In the genomic region with DNA sequence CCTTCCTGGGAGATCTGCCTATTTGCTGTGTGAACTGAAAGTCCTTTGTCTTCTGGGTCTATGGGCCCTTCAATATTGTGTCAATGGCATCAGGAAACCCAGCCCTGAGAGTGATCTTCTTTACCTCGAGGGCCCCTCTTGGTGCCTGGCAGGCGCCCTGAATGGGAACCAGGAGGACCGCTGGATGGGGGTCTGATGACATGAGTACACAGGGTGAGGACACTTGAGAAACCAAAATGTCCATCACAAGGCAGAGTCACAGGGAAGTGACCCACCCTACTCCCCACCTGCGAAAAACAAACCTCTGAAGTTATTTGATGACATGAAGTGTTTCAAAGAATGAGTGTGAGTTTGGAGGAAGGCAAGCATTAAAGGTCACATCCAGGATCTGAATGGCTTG, we compare ENCODE assay signal across 20 cellular contexts. TPM values are rescaled to one million over a fixed set of nuclear protein-coding genes. Genes with fewer than 3 reads are reported as not detected.
A peak's percentile ranks its signal among the peaks of the same experiment; 100 is the strongest.
DNase-seq lines count a peak whose midpoint lies in the region; ATAC-seq and TF ChIP-seq lines count a peak whose summit lies in the region.
"Had no signal": no experiment of that assay in that cellular context is flagged by ENCODE, and none has a peak within 500 bp of the region (broad histone marks: within the 10 kb centered on the region; RNA-seq: fewer than 3 reads in every experiment).

No MANE protein-coding gene starts in this region.

- POLR2A ChIA-PET in activated CD4-positive, alpha-beta memory T cell treated with anti-CD3 and anti-CD28 coated beads for 36 hours (lab: Charles Lee) = no interaction called here

- intact Hi-C loops in activated CD4-positive, alpha-beta memory T cell treated with anti-CD3 and anti-CD28 coated beads for 36 hours (cut with micrococcal nuclease) = no loop called here

- CTCF ChIA-PET in activated CD4-positive, alpha-beta memory T cell treated with anti-CD3 and anti-CD28 coated beads for 36 hours (lab: Charles Lee) = no interaction called here

- TF ChIP-seq CTCF in nephron progenitor cell (IDR thresholded peaks at IDR 0.05) (no peak), suprapubic skin (IDR thresholded peaks at IDR 0.05) (no peak)

- H3K36me3 Mint-ChIP-seq in nephron progenitor cell (ENCODE audit: low read depth) = no peaks in the 10 kb centered on the region
- no peaks in the 10 kb centered on the region for H3K36me3 Mint-ChIP-seq in stimulated activated memory B cell treated with anti-CD40 and anti-IgM and Interleukin-4, amounts not matched to agents 10 μg/mL and 1 μg/mL and 100 μg/mL, for 72 hours
- no peaks in the 10 kb centered on the region for H3K36me3 Mint-ChIP-seq in activated CD4-positive, alpha-beta memory T cell treated with anti-CD3 and anti-CD28 coated beads for 36 hours
- H3K36me3 Mint-ChIP-seq: CD4-positive, CD25-positive, alpha-beta regulatory T cell; CD8-positive, alpha-beta T cell had no signal

- 96% methylated on average over 4 of the region's 4 CpGs for WGBS in suprapubic skin

- no peaks in the 10 kb centered on the region for H3K4me1 Mint-ChIP-seq in nephron progenitor cell
- H3K4me1 Mint-ChIP-seq in stimulated activated memory B cell treated with anti-CD40 and anti-IgM and Interleukin-4, amounts not matched to agents 10 μg/mL and 1 μg/mL and 100 μg/mL, for 72 hours = no peaks in the 10 kb centered on the region
- no peaks in the 10 kb centered on the region for H3K4me1 Mint-ChIP-seq in activated CD4-positive, alpha-beta memory T cell treated with anti-CD3 and anti-CD28 coated beads for 36 hours (ENCODE audit: low read depth)
- H3K4me1 Mint-ChIP-seq: B cell; CD4-positive, CD25-positive, alpha-beta regulatory T cell had no signal

- TF ChIP-seq POLR2A in suprapubic skin (IDR thresholded peaks at IDR 0.05) = no peak

- H3K9me3 Mint-ChIP-seq in nephron progenitor cell = peaks cover 7% of the 10 kb centered on the region
- H3K9me3 Mint-ChIP-seq in stimulated activated memory B cell treated with anti-CD40 and anti-IgM and Interleukin-4, amounts not matched to agents 10 μg/mL and 1 μg/mL and 100 μg/mL, for 72 hours = peaks cover 3% of the 10 kb centered on the region
- H3K9me3 Mint-ChIP-seq in activated CD4-positive, alpha-beta memory T cell treated with anti-CD3 and anti-CD28 coated beads for 36 hours = peaks cover 12% of the 10 kb centered on the region

- H3K4me3 ChIP-seq in suprapubic skin = no peak overlapping the region
- H3K4me3 ChIP-seq: BLaER1, GM23248 had no signal

- peak; percentile 27 for ATAC-seq in stimulated activated memory B cell treated with anti-CD40 and anti-IgM and Interleukin-4, amounts not matched to agents 10 μg/mL and 1 μg/mL and 100 μg/mL, for 72 hours
- ATAC-seq: CD8-positive, alpha-beta T cell had no signal

- H3K4me3 Mint-ChIP-seq in nephron progenitor cell = no peak overlapping the region
- no peak overlapping the region for H3K4me3 Mint-ChIP-seq in stimulated activated memory B cell treated with anti-CD40 and anti-IgM and Interleukin-4, amounts not matched to agents 10 μg/mL and 1 μg/mL and 100 μg/mL, for 72 hours
- H3K4me3 Mint-ChIP-seq in activated CD4-positive, alpha-beta memory T cell treated with anti-CD3 and anti-CD28 coated beads for 36 hours = no peak overlapping the region
- H3K4me3 Mint-ChIP-seq: B cell; CD8-positive, alpha-beta T cell had no signal

- no peaks in the 10 kb centered on the region for H3K27me3 ChIP-seq in suprapubic skin
- H3K27me3 ChIP-seq: BLaER1 had no signal

- DNase-seq in NCI-H510A treated with DMSO at 0.1 percent for 48 hours (lab: John Stamatoyannopoulos, UW) = peak; percentile 38
- DNase-seq in NCI-H510A (lab: John Stamatoyannopoulos, UW) = no peak
- DNase-seq in nephron progenitor cell = no peak
- no peak for DNase-seq in MV-4-11 (lab: John Stamatoyannopoulos, UW)
- DNase-seq in suprapubic skin (ENCODE audit: low spot score in 2 of 2) = no peak
- DNase-seq in activated CD4-positive, alpha-beta memory T cell treated with anti-CD3 and anti-CD28 coated beads for 36 hours = no peak
- DNase-seq: Caco-2; CD4-positive, CD25-positive, alpha-beta regulatory T cell; CD8-positive, alpha-beta T cell; DMS153; DND-41; GM23248; H7; HCEC 1CT had no signal

- H3K4me1 ChIP-seq in suprapubic skin = no peaks in the 10 kb centered on the region
- H3K4me1 ChIP-seq: BLaER1, Caco-2 had no signal

- H3K36me3 ChIP-seq in suprapubic skin = no peaks in the 10 kb centered on the region
- H3K36me3 ChIP-seq: BLaER1 had no signal

- no peak overlapping the region for H3K27ac ChIP-seq in suprapubic skin
- H3K27ac ChIP-seq: 22Rv1, BLaER1, C4-2B, GM23248 had no signal

- no peak for TF ChIP-seq EP300 in suprapubic skin (IDR thresholded peaks at IDR 0.05)

- peaks cover 5% of the 10 kb centered on the region for H3K27me3 Mint-ChIP-seq in nephron progenitor cell (ENCODE audit: low read depth, poor library complexity)
- H3K27me3 Mint-ChIP-seq in stimulated activated memory B cell treated with anti-CD40 and anti-IgM and Interleukin-4, amounts not matched to agents 10 μg/mL and 1 μg/mL and 100 μg/mL, for 72 hours = peaks cover 28% of the 10 kb centered on the region
- peaks cover 9% of the 10 kb centered on the region for H3K27me3 Mint-ChIP-seq in activated CD4-positive, alpha-beta memory T cell treated with anti-CD3 and anti-CD28 coated beads for 36 hours

- peaks cover 7% of the 10 kb centered on the region for H3K9me3 ChIP-seq in suprapubic skin

- peak overlapping the region; percentile 42 for H3K27ac Mint-ChIP-seq in nephron progenitor cell
- H3K27ac Mint-ChIP-seq in stimulated activated memory B cell treated with anti-CD40 and anti-IgM and Interleukin-4, amounts not matched to agents 10 μg/mL and 1 μg/mL and 100 μg/mL, for 72 hours = no peak overlapping the region
- H3K27ac Mint-ChIP-seq in activated CD4-positive, alpha-beta memory T cell treated with anti-CD3 and anti-CD28 coated beads for 36 hours = no peak overlapping the region
- H3K27ac Mint-ChIP-seq: B cell; CD4-positive, CD25-positive, alpha-beta regulatory T cell; CD8-positive, alpha-beta T cell had no signal

RNA-seq across cellular contexts. Expression of a gene that starts 17.3 kb away (rescaled TPM):
- not detected for total RNA-seq in suprapubic skin
- total RNA-seq in activated CD4-positive, alpha-beta memory T cell treated with anti-CD3 and anti-CD28 coated beads for 36 hours = not detected
- total RNA-seq: B cell; Caco-2; CD4-positive, CD25-positive, alpha-beta regulatory T cell; CD8-positive, alpha-beta T cell; GM23248; H1; H7 had no signal
